8 cellular contexts compared by ENCODE assay signal in the genomic region with DNA sequence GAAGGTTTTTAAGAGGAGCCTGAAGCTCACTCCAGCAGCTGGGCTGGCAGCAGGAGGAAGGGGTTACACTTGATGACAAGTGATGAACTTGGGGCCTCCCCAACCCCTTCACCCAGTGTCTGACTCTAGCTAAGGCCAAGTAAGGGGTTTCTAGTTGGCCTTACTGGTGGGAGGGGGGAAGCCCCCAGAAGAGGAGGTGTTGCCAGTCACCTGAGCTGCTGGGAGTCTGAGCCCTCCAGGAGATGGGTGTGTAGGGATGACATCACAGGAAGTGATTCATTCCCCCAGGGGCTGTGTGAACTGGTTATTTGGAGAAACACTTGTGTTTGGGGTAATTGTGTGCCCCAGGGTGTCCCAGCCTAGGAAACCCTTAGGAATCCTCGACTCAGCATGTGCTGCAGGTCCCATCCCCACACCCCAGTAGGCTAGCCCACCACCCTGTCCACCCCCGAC. TPM values are rescaled to one million over a fixed set of nuclear protein-coding genes. Genes with fewer than 3 reads are reported as not detected.
DNase-seq lines count a peak whose midpoint lies in the region; ATAC-seq and TF ChIP-seq lines count a peak whose summit lies in the region.

No MANE protein-coding gene starts in this region.

- dilution Hi-C loops in mammary epithelial cell (cut with HindIII; ENCODE audit: low sequenced_read_pairs) = no loop called here

- H3K27ac ChIP-seq in SK-N-SH (ENCODE audit: low read depth in 2 of 2, low read length in 1 of 2) (no peak overlapping the region), mammary epithelial cell (ENCODE audit: insufficient read depth, low read depth, low read length) (peak overlapping the region; percentile 20), body of pancreas (no peak overlapping the region), adrenal gland (no peak overlapping the region)

- no peak for TF ChIP-seq CTCF in SK-N-SH (IDR thresholded peaks at IDR 0.05)
- no peak for TF ChIP-seq CTCF in mammary epithelial cell (conservative IDR thresholded peaks at IDR 0.05 in 1 of 2, IDR thresholded peaks at IDR 0.05 in 1 of 2; ENCODE audit: extremely low read depth in 1 of 2, insufficient read depth in 1 of 2, low read depth in 1 of 2, low read length in 2 of 2)
- no peak for TF ChIP-seq CTCF in body of pancreas (IDR thresholded peaks at IDR 0.05)
- TF ChIP-seq CTCF in adrenal gland (IDR thresholded peaks at IDR 0.05) = no peak

- no CpG with 5 or more reads among the region's 2 CpGs for WGBS in SK-N-SH (ENCODE audit: low lambda C conversion rate)
- WGBS in mammary epithelial cell (ENCODE audit: low coverage, missing lambda C conversion rate) = no CpG with 5 or more reads among the region's 2 CpGs
- 58 to 69% methylated on average over 2 of the region's 2 CpGs for WGBS in body of pancreas, 2 donors
- 25 to 75% (median 53%) methylated on average over 1 to 2 of the region's 2 CpGs; no CpG with 5 or more reads in 1 of the 4 donors for WGBS in adrenal gland, 4 donors

- intact Hi-C loops in mammary epithelial cell (cut with micrococcal nuclease) (no loop called here), body of pancreas (cut with DNase I) (no loop called here), adrenal gland (cut with DNase I) (no loop called here)

- no peaks in the 10 kb centered on the region for H4K20me1 ChIP-seq in SK-N-SH (ENCODE audit: insufficient read depth)
- no peaks in the 10 kb centered on the region for H4K20me1 ChIP-seq in mammary epithelial cell (ENCODE audit: insufficient read depth, low read length)

- no peak overlapping the region for H3K4me2 ChIP-seq in SK-N-SH
- H3K4me2 ChIP-seq in mammary epithelial cell (ENCODE audit: insufficient read depth, low read depth, low read length) = no peak overlapping the region

- H3F3A ChIP-seq in SK-N-SH (replicated peaks; ENCODE audit: insufficient read depth) = peaks cover 5% of the 10 kb centered on the region

- H3K4me1 ChIP-seq in SK-N-SH (ENCODE audit: control insufficient read depth in 1 of 2, insufficient read depth in 2 of 2, low read depth in 1 of 2, low read length in 1 of 2) (peaks cover 7 to 18% of the 10 kb centered on the region in 2 experiments; a peak in 3 of 4 replicates), mammary epithelial cell (ENCODE audit: insufficient read depth, low read length) (peaks cover 43% of the 10 kb centered on the region), body of pancreas (peaks cover 12% of the 10 kb centered on the region), adrenal gland (replicated peaks in 1 of 2) (no peaks in the 10 kb centered on the region)

- DNase-seq in EL (peak; percentile 90), SK-N-SH (no peak), mammary epithelial cell (peak; percentile 92), body of pancreas (no peak), adrenal gland (no peak), OCI-M2 (lab: John Stamatoyannopoulos, UW; ENCODE audit: unreplicated experiment) (no peak)
- peak; percentile 21 to 54 (median 52) for DNase-seq in stimulated activated CD4-positive, alpha-beta T cell treated with anti-CD3 and anti-CD28 coated beads, Interleukin-12 subunit alpha, Interleukin-12 subunit beta, amount 100 ng/mL, for 48 hours (ENCODE audit: low read depth in 2 of 3, low spot score in 1 of 3)

- TF ChIP-seq EP300 in SK-N-SH (IDR thresholded peaks at IDR 0.05; ENCODE audit: borderline replicate concordance in 1 of 2, low read depth in 1 of 2, low read length in 1 of 2) = no peak

- H3K9ac ChIP-seq in SK-N-SH (no peak overlapping the region), mammary epithelial cell (ENCODE audit: insufficient read depth, low read length) (no peak overlapping the region)

- no peaks in the 10 kb centered on the region for H3K9me2 ChIP-seq in SK-N-SH

- H3K79me2 ChIP-seq in SK-N-SH (ENCODE audit: insufficient read depth) (no peaks in the 10 kb centered on the region), mammary epithelial cell (ENCODE audit: insufficient read depth, low read length) (no peaks in the 10 kb centered on the region)

- no peaks in the 10 kb centered on the region for H3K36me3 ChIP-seq in SK-N-SH (replicated peaks in 1 of 2; ENCODE audit: control insufficient read depth in 1 of 2, insufficient read depth in 2 of 2, low read length in 1 of 2)
- H3K36me3 ChIP-seq in mammary epithelial cell (ENCODE audit: insufficient read depth, low read length) = no peaks in the 10 kb centered on the region
- H3K36me3 ChIP-seq in body of pancreas (replicated peaks in 1 of 2; ENCODE audit: insufficient read depth in 1 of 2, low read depth in 2 of 2) = no peaks in the 10 kb centered on the region
- no peaks in the 10 kb centered on the region for H3K36me3 ChIP-seq in adrenal gland (replicated peaks in 1 of 2)

- in situ Hi-C loops in mammary epithelial cell (cut with MboI; ENCODE audit: low sequenced_read_pairs in 2 of 2) = no loop called here

- H3K4me3 ChIP-seq in SK-N-SH (ENCODE audit: low read depth in 2 of 2, low read length in 1 of 2) (no peak overlapping the region), mammary epithelial cell (replicated peaks in 1 of 3; ENCODE audit: insufficient read depth in 1 of 3, low read depth in 2 of 3, low read length in 3 of 3) (no peak overlapping the region), body of pancreas (no peak overlapping the region), adrenal gland (no peak overlapping the region)

- H3K27me3 ChIP-seq in SK-N-SH (ENCODE audit: insufficient read depth) (no peaks in the 10 kb centered on the region), mammary epithelial cell (ENCODE audit: insufficient read depth, low read length) (no peaks in the 10 kb centered on the region), body of pancreas (no peaks in the 10 kb centered on the region), adrenal gland (peaks cover 7% of the 10 kb centered on the region)

- peak; percentile 69 for ATAC-seq in HG02973 (IDR thresholded peaks at IDR 0.05; ENCODE audit: unreplicated experiment)
- no peak for ATAC-seq in body of pancreas

- POLR2A ChIA-PET in SK-N-SH (lab: Yijun Ruan, JAX) = no interaction called here

- TF ChIP-seq POLR2A in body of pancreas (IDR thresholded peaks at IDR 0.05) (no peak), adrenal gland (IDR thresholded peaks at IDR 0.05) (no peak)

- CTCF ChIA-PET in SK-N-SH (lab: Yijun Ruan, JAX) (interaction anchor here (1.0 to 2.4 kb wide), 3 partner anchors 29 to 83 kb away, joined by 3 to 19 read pairs (median 4); no protein-coding TSS in a partner anchor), mammary epithelial cell (lab: Charles Lee; ENCODE audit: low non-redundant PET) (no interaction called here)

- no peak overlapping the region for H2AFZ ChIP-seq in SK-N-SH (ENCODE audit: low read depth)
- H2AFZ ChIP-seq in mammary epithelial cell (ENCODE audit: low read depth, low read length) = no peak overlapping the region

- H3K9me3 ChIP-seq in SK-N-SH = no peaks in the 10 kb centered on the region
- H3K9me3 ChIP-seq in mammary epithelial cell (replicated peaks; ENCODE audit: insufficient read depth, low read length) = no peaks in the 10 kb centered on the region
- H3K9me3 ChIP-seq in body of pancreas = no peaks in the 10 kb centered on the region
- H3K9me3 ChIP-seq in adrenal gland (replicated peaks in 1 of 3) = no peaks in the 10 kb centered on the region

- no peak for TF ChIP-seq RAD21 in SK-N-SH (IDR thresholded peaks at IDR 0.05; ENCODE audit: low read length)

- no TSS peak for BruUV-seq in mammary epithelial cell (replicated peaks; lab: Mats Ljungman, UMichigan)

TF ChIP-seq in SK-N-SH, 30 proteins besides CTCF, POLR2A, EP300 and RAD21:
- TF ChIP-seq TEAD4 (IDR thresholded peaks at IDR 0.05; ENCODE audit: borderline replicate concordance, insufficient read depth) (no peak), CHD2 (IDR thresholded peaks at IDR 0.05; ENCODE audit: low read length, partially characterized antibody) (no peak), FOSL2 (IDR thresholded peaks at IDR 0.05; ENCODE audit: borderline replicate concordance, low read depth) (peak; percentile 52; the same call in 1 of the 2 replicates), TCF12 (IDR thresholded peaks at IDR 0.05) (0 out of 2 replicates have a peak, but pooled peaks have one; percentile 18)
- TF ChIP-seq, protein P1, sequence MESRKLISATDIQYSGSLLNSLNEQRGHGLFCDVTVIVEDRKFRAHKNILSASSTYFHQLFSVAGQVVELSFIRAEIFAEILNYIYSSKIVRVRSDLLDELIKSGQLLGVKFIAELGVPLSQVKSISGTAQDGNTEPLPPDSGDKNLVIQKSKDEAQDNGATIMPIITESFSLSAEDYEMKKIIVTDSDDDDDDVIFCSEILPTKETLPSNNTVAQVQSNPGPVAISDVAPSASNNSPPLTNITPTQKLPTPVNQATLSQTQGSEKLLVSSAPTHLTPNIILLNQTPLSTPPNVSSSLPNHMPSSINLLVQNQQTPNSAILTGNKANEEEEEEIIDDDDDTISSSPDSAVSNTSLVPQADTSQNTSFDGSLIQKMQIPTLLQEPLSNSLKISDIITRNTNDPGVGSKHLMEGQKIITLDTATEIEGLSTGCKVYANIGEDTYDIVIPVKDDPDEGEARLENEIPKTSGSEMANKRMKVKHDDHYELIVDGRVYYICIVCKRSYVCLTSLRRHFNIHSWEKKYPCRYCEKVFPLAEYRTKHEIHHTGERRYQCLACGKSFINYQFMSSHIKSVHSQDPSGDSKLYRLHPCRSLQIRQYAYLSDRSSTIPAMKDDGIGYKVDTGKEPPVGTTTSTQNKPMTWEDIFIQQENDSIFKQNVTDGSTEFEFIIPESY (IDR thresholded peaks at IDR 0.05; ENCODE audit: borderline replicate concordance, low read depth) = no peak

RNA-seq across cellular contexts. Expression of a gene that starts 3.1 kb away (rescaled TPM):
- polyA plus RNA-seq in SK-N-SH (2012; rRNA removed) (0.26 and 0.62 TPM in 2 replicates), mammary epithelial cell (0.32 TPM), adrenal gland (under 1 TPM in 2 of 3 donors, not detected in 1; 0.08 to 0.10 TPM)
- polyA plus RNA-seq in SK-N-SH (2012; cell fraction: cytosol; rRNA removed) = 0.28 and 0.29 TPM in 2 replicates
- 1.3 and 1.4 TPM in 2 replicates for polyA plus RNA-seq in SK-N-SH (2012; cell fraction: nucleus; rRNA removed)
- total RNA-seq in mammary epithelial cell (under 1 TPM; 0.17 to 0.40 TPM), body of pancreas (not detected), adrenal gland (not detected)
- not detected for polyA minus RNA-seq in mammary epithelial cell

RNA-seq across cellular contexts. Expression of a gene that starts 40.9 kb away (rescaled TPM):
- polyA plus RNA-seq in SK-N-SH (2012; rRNA removed) = 0.30 and 0.36 TPM in 2 replicates
- polyA plus RNA-seq in SK-N-SH (2012; cell fraction: cytosol; rRNA removed) = 0.13 and 0.18 TPM in 2 replicates
- 1.1 and 1.3 TPM in 2 replicates for polyA plus RNA-seq in SK-N-SH (2012; cell fraction: nucleus; rRNA removed)
- 1 to 10 TPM; 1.3 to 7.7 TPM for total RNA-seq in mammary epithelial cell
- polyA plus RNA-seq in mammary epithelial cell = 6.9 TPM
- 15.9 TPM for polyA minus RNA-seq in mammary epithelial cell
- not detected for total RNA-seq in body of pancreas
- total RNA-seq in adrenal gland = not detected
- polyA plus RNA-seq in adrenal gland = not detected

Comparison
In these comparisons a context has a peak if more than half of its experiments do, and no peak if none do; other contexts are left out.
1. DNase-seq: peak in EL (single experiment), mammary epithelial cell (single experiment) and stimulated activated CD4-positive, alpha-beta T cell treated with anti-CD3 and anti-CD28 coated beads, Interleukin-12 subunit alpha, Interleukin-12 subunit beta, amount 100 ng/mL, for 48 hours (3 of 3); none in SK-N-SH (single experiment), body of pancreas (0 of 4), adrenal gland (0 of 7) and OCI-M2 (single experiment).